In genomic region chr5:115733607-115734006, GRCh38 we compare ENCODE assay signal across 1 cellular context.
TF ChIP-seq lines count a peak whose summit lies in the region.

No MANE protein-coding gene starts in this region.

TF ChIP-seq in HepG2, 621 proteins besides CTCF, POLR2A, EP300 and RAD21 (continued from another document):
- TF ChIP-seq ZNF776 (CRISPR knock-in tag; IDR thresholded peaks at IDR 0.05), result no peak
- TF ChIP-seq ZNF562 (CRISPR knock-in tag; IDR thresholded peaks at IDR 0.05; ENCODE audit: borderline replicate concordance), result no peak
- TF ChIP-seq CC2D1A (CRISPR knock-in tag; IDR thresholded peaks at IDR 0.05), result no peak
- TF ChIP-seq GTF2F1 (IDR thresholded peaks at IDR 0.05; ENCODE audit: low read length), result no peak
- TF ChIP-seq, protein P1, sequence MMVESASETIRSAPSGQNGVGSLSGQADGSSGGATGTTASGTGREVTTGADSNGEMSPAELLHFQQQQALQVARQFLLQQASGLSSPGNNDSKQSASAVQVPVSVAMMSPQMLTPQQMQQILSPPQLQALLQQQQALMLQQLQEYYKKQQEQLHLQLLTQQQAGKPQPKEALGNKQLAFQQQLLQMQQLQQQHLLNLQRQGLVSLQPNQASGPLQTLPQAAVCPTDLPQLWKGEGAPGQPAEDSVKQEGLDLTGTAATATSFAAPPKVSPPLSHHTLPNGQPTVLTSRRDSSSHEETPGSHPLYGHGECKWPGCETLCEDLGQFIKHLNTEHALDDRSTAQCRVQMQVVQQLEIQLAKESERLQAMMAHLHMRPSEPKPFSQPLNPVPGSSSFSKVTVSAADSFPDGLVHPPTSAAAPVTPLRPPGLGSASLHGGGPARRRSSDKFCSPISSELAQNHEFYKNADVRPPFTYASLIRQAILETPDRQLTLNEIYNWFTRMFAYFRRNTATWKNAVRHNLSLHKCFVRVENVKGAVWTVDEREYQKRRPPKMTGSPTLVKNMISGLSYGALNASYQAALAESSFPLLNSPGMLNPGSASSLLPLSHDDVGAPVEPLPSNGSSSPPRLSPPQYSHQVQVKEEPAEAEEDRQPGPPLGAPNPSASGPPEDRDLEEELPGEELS (CRISPR knock-in tag; IDR thresholded peaks at IDR 0.05), result no peak
- TF ChIP-seq ZNF251 (CRISPR knock-in tag; IDR thresholded peaks at IDR 0.05), result no peak
- TF ChIP-seq ZNF260 (CRISPR knock-in tag; IDR thresholded peaks at IDR 0.05; ENCODE audit: borderline replicate concordance, low read depth), result no peak
- no peak for TF ChIP-seq REXO4 (CRISPR knock-in tag; IDR thresholded peaks at IDR 0.05; ENCODE audit: borderline replicate concordance)
- TF ChIP-seq SSRP1 (CRISPR knock-in tag; IDR thresholded peaks at IDR 0.05), result no peak
- TF ChIP-seq UBTF (CRISPR knock-in tag; IDR thresholded peaks at IDR 0.05), result no peak
- no peak for TF ChIP-seq U2AF2 (IDR thresholded peaks at IDR 0.05; ENCODE audit: low read depth, low read length)
